26 cellular contexts compared by ENCODE assay signal in genomic region chr12:49973361-49973830, GRCh38. TPM values are rescaled to one million over a fixed set of nuclear protein-coding genes. Genes with fewer than 3 reads are reported as not detected.
"Had no signal": no experiment of that assay in that cellular context is flagged by ENCODE, and none has a peak within 500 bp of the region (broad histone marks: within the 10 kb centered on the region; RNA-seq: fewer than 3 reads in every experiment).

No MANE protein-coding gene starts in this region.

- H3K4me1 ChIP-seq: breast epithelium, thyroid gland had no signal

- ATAC-seq: activated naive CD8-positive, alpha-beta T cell treated with anti-CD3 and anti-CD28 coated beads, Interleukin-2, amount 50 U/mL, for 24 hours; naive thymus-derived CD8-positive, alpha-beta T cell; stimulated activated memory B cell treated with anti-CD40 and anti-IgM and Interleukin-4, amounts not matched to agents 10 μg/mL and 1 μg/mL and 100 μg/mL, for 72 hours; T-helper 17 cell had no signal

- H3K27me3 Mint-ChIP-seq: activated CD4-positive, alpha-beta memory T cell treated with anti-CD3 and anti-CD28 coated beads, Interleukin-2, amount 10 ng/mL, durations not matched to agents 7 days and 5 days; activated CD4-positive, alpha-beta T cell treated with anti-CD3 and anti-CD28 coated beads, Interleukin-2, amount 10 ng/mL, durations not matched to agents 24 days and 14 days; activated naive CD4-positive, alpha-beta T cell treated with anti-CD3 and anti-CD28 coated beads, Interleukin-2, amount 50 U/mL, for 24 hours; activated T-cell treated with anti-CD3 and anti-CD28 coated beads, Interleukin-2, amount 50 U/mL, for 24 hours; central memory CD8-positive, alpha-beta T cell; stimulated activated memory B cell treated with anti-CD40 and anti-IgM and Interleukin-4, amounts not matched to agents 10 μg/mL and 1 μg/mL and 100 μg/mL, for 72 hours; T-helper 17 cell had no signal

- H3K27ac Mint-ChIP-seq: activated CD4-positive, alpha-beta memory T cell treated with anti-CD3 and anti-CD28 coated beads, Interleukin-2, amount 10 ng/mL, durations not matched to agents 7 days and 5 days; activated CD4-positive, alpha-beta T cell treated with anti-CD3 and anti-CD28 coated beads, Interleukin-2, amount 10 ng/mL, durations not matched to agents 24 days and 14 days; activated naive CD4-positive, alpha-beta T cell treated with anti-CD3 and anti-CD28 coated beads, Interleukin-2, amount 50 U/mL, for 24 hours; activated naive CD8-positive, alpha-beta T cell treated with anti-CD3 and anti-CD28 coated beads, Interleukin-2, amount 50 U/mL, for 24 hours; activated T-cell treated with anti-CD3 and anti-CD28 coated beads, Interleukin-2, amount 50 U/mL, for 24 hours; stimulated activated memory B cell treated with anti-CD40 and anti-IgM and Interleukin-4, amounts not matched to agents 10 μg/mL and 1 μg/mL and 100 μg/mL, for 72 hours; T-helper 17 cell had no signal

- H3K36me3 ChIP-seq: breast epithelium, esophagus squamous epithelium, stomach, thyroid gland, upper lobe of left lung had no signal

- H3K27me3 ChIP-seq: breast epithelium, thyroid gland, upper lobe of left lung had no signal

- H3K9me3 Mint-ChIP-seq: activated CD4-positive, alpha-beta memory T cell treated with anti-CD3 and anti-CD28 coated beads, Interleukin-2, amount 10 ng/mL, durations not matched to agents 7 days and 5 days; activated CD4-positive, alpha-beta T cell treated with anti-CD3 and anti-CD28 coated beads, Interleukin-2, amount 10 ng/mL, durations not matched to agents 24 days and 14 days; activated naive CD4-positive, alpha-beta T cell treated with anti-CD3 and anti-CD28 coated beads, Interleukin-2, amount 50 U/mL, for 24 hours; activated naive CD8-positive, alpha-beta T cell treated with anti-CD3 and anti-CD28 coated beads, Interleukin-2, amount 50 U/mL, for 24 hours; activated T-cell treated with anti-CD3 and anti-CD28 coated beads, Interleukin-2, amount 50 U/mL, for 24 hours; central memory CD8-positive, alpha-beta T cell; naive thymus-derived CD8-positive, alpha-beta T cell; neural crest cell; stimulated activated memory B cell treated with anti-CD40 and anti-IgM and Interleukin-4, amounts not matched to agents 10 μg/mL and 1 μg/mL and 100 μg/mL, for 72 hours had no signal

- H3K36me3 Mint-ChIP-seq: activated naive CD4-positive, alpha-beta T cell treated with anti-CD3 and anti-CD28 coated beads, Interleukin-2, amount 50 U/mL, for 24 hours; naive thymus-derived CD8-positive, alpha-beta T cell; stimulated activated memory B cell treated with anti-CD40 and anti-IgM and Interleukin-4, amounts not matched to agents 10 μg/mL and 1 μg/mL and 100 μg/mL, for 72 hours had no signal

- DNase-seq: activated CD4-positive, alpha-beta memory T cell treated with anti-CD3 and anti-CD28 coated beads, Interleukin-2, amount 10 ng/mL, durations not matched to agents 7 days and 5 days; activated CD4-positive, alpha-beta T cell treated with anti-CD3 and anti-CD28 coated beads, Interleukin-2, amount 10 ng/mL, durations not matched to agents 24 days and 14 days; activated CD4-positive, CD25-positive, alpha-beta regulatory T cell treated with anti-CD3 and anti-CD28 coated beads, Interleukin-2, amount 50 U/mL, for 72 hours; activated CD8-positive, alpha-beta memory T cell treated with anti-CD3 and anti-CD28 coated beads, Interleukin-2, amount 50 U/mL, for 48 hours; activated naive CD8-positive, alpha-beta T cell treated with anti-CD3 and anti-CD28 coated beads, Interleukin-2, amount 50 U/mL, for 24 hours; activated T-cell treated with anti-CD3 and anti-CD28 coated beads, Interleukin-2, amount 50 U/mL, for 24 hours; effector CD8-positive, alpha-beta T cell; esophagus squamous epithelium; naive thymus-derived CD8-positive, alpha-beta T cell; stimulated activated CD4-positive, alpha-beta T cell treated with anti-CD3 and anti-CD28 coated beads, Interleukin-4, amount 100 ng/mL, for 4 hours; stimulated activated CD8-positive, alpha-beta memory T cell treated with anti-CD3 and anti-CD28 coated beads, Interleukin-4, amount 100 ng/mL, for 48 hours; T-helper 17 cell had no signal

- H3K27ac ChIP-seq: breast epithelium, epithelial cell of prostate, esophagus squamous epithelium, thyroid gland, upper lobe of left lung had no signal

- H3K4me3 Mint-ChIP-seq: activated CD4-positive, alpha-beta memory T cell treated with anti-CD3 and anti-CD28 coated beads, Interleukin-2, amount 10 ng/mL, durations not matched to agents 7 days and 5 days; activated CD4-positive, alpha-beta T cell treated with anti-CD3 and anti-CD28 coated beads, Interleukin-2, amount 10 ng/mL, durations not matched to agents 24 days and 14 days; activated naive CD4-positive, alpha-beta T cell treated with anti-CD3 and anti-CD28 coated beads, Interleukin-2, amount 50 U/mL, for 24 hours; activated naive CD8-positive, alpha-beta T cell treated with anti-CD3 and anti-CD28 coated beads, Interleukin-2, amount 50 U/mL, for 24 hours; activated T-cell treated with anti-CD3 and anti-CD28 coated beads, Interleukin-2, amount 50 U/mL, for 24 hours; central memory CD8-positive, alpha-beta T cell; naive thymus-derived CD8-positive, alpha-beta T cell; neural crest cell; stimulated activated memory B cell treated with anti-CD40 and anti-IgM and Interleukin-4, amounts not matched to agents 10 μg/mL and 1 μg/mL and 100 μg/mL, for 72 hours; T-helper 17 cell had no signal

- H3K4me1 Mint-ChIP-seq: activated CD4-positive, alpha-beta memory T cell treated with anti-CD3 and anti-CD28 coated beads, Interleukin-2, amount 10 ng/mL, durations not matched to agents 7 days and 5 days; activated CD4-positive, alpha-beta T cell treated with anti-CD3 and anti-CD28 coated beads, Interleukin-2, amount 10 ng/mL, durations not matched to agents 24 days and 14 days; activated naive CD4-positive, alpha-beta T cell treated with anti-CD3 and anti-CD28 coated beads, Interleukin-2, amount 50 U/mL, for 24 hours; activated naive CD8-positive, alpha-beta T cell treated with anti-CD3 and anti-CD28 coated beads, Interleukin-2, amount 50 U/mL, for 24 hours; central memory CD8-positive, alpha-beta T cell; stimulated activated memory B cell treated with anti-CD40 and anti-IgM and Interleukin-4, amounts not matched to agents 10 μg/mL and 1 μg/mL and 100 μg/mL, for 72 hours; T-helper 17 cell had no signal

- H3K4me3 ChIP-seq: breast epithelium, esophagus squamous epithelium, stomach, thyroid gland, upper lobe of left lung had no signal

- H3K9me3 ChIP-seq: breast epithelium, esophagus squamous epithelium, stomach, thyroid gland, upper lobe of left lung had no signal

RNA-seq across cellular contexts. Expression of gene AQP6, which starts 0.6 kb away (rescaled TPM):
- total RNA-seq: activated CD4-positive, alpha-beta memory T cell treated with anti-CD3 and anti-CD28 coated beads, Interleukin-2, amount 10 ng/mL, durations not matched to agents 7 days and 5 days; activated CD4-positive, alpha-beta T cell treated with anti-CD3 and anti-CD28 coated beads, Interleukin-2, amount 10 ng/mL, durations not matched to agents 24 days and 14 days; dermis microvascular lymphatic vessel endothelial cell; esophagus squamous epithelium; frontal cortex; liver; naive thymus-derived CD8-positive, alpha-beta T cell; T-helper 17 cell; thyroid gland had no signal
- polyA plus RNA-seq: naive thymus-derived CD8-positive, alpha-beta T cell had no signal

RNA-seq across cellular contexts. Expression of gene AQP5, which starts 11.7 kb away (rescaled TPM):
- total RNA-seq: activated CD4-positive, alpha-beta memory T cell treated with anti-CD3 and anti-CD28 coated beads, Interleukin-2, amount 10 ng/mL, durations not matched to agents 7 days and 5 days; activated CD4-positive, alpha-beta T cell treated with anti-CD3 and anti-CD28 coated beads, Interleukin-2, amount 10 ng/mL, durations not matched to agents 24 days and 14 days; liver; naive thymus-derived CD8-positive, alpha-beta T cell; T-helper 17 cell had no signal
- polyA plus RNA-seq: liver; naive thymus-derived CD8-positive, alpha-beta T cell had no signal

RNA-seq across cellular contexts. Expression of gene AQP2, which starts 22.9 kb away (rescaled TPM):
- total RNA-seq: activated CD4-positive, alpha-beta memory T cell treated with anti-CD3 and anti-CD28 coated beads, Interleukin-2, amount 10 ng/mL, durations not matched to agents 7 days and 5 days; activated CD4-positive, alpha-beta T cell treated with anti-CD3 and anti-CD28 coated beads, Interleukin-2, amount 10 ng/mL, durations not matched to agents 24 days and 14 days; breast epithelium; dermis microvascular lymphatic vessel endothelial cell; esophagus squamous epithelium; frontal cortex; liver; naive thymus-derived CD8-positive, alpha-beta T cell; neural crest cell; occipital lobe; skeletal muscle tissue; T-helper 17 cell had no signal
- polyA plus RNA-seq: liver; naive thymus-derived CD8-positive, alpha-beta T cell; stomach had no signal
